In genomic region chr15:58445861-58446260, GRCh38 we compare ENCODE assay signal across 31 cellular contexts. TPM values are rescaled to one million over a fixed set of nuclear protein-coding genes. Genes with fewer than 3 reads are reported as not detected.
"Had no signal": no experiment of that assay in that cellular context is flagged by ENCODE, and none has a peak within 500 bp of the region (broad histone marks: within the 10 kb centered on the region; RNA-seq: fewer than 3 reads in every experiment).

No MANE protein-coding gene starts in this region.

- ATAC-seq: effector memory CD8-positive, alpha-beta T cell; esophagus mucosa; gastrocnemius medialis; heart right ventricle; left colon; left lung; left ventricle myocardium superior; lower lobe of right lung; mucosa of descending colon had no signal

- H3K27me3 ChIP-seq: colonic mucosa, esophagus squamous epithelium, gastrocnemius medialis, heart right ventricle, left lung had no signal

- DNase-seq: colonic mucosa; cortex of kidney; effector CD8-positive, alpha-beta T cell; effector memory CD8-positive, alpha-beta T cell; erythroblast; esophagus squamous epithelium; foreskin fibroblast; foreskin melanocyte; gastrocnemius medialis; glutamatergic neuron; head of caudate nucleus; heart right ventricle; hypothalamus; immature natural killer cell; islet precursor cell; kidney; kidney glomerular epithelial cell; left colon; left lung; left ventricle myocardium superior; lower lobe of right lung; mesenchymal stem cell; mucosa of descending colon; naive B cell had no signal

- H3K4me3 ChIP-seq: colonic mucosa, esophagus squamous epithelium, gastrocnemius medialis, heart right ventricle, left lung, lower lobe of right lung, mucosa of descending colon had no signal

- H3K27ac ChIP-seq: colonic mucosa, epithelial cell of prostate, gastrocnemius medialis, left lung, lower lobe of right lung had no signal

- FAIRE-seq: endometrium, kidney had no signal

- H3K36me3 ChIP-seq: colonic mucosa, esophagus squamous epithelium, gastrocnemius medialis, heart right ventricle, left lung, lower lobe of right lung had no signal

- H3K9me3 ChIP-seq: colonic mucosa, esophagus squamous epithelium, gastrocnemius medialis, heart right ventricle, left lung, lower lobe of right lung, mucosa of descending colon had no signal

RNA-seq across cellular contexts. Expression of gene LIPC, which starts 14.1 kb away (rescaled TPM):
- total RNA-seq: endodermal cell, esophagus mucosa, lung microvascular endothelial cell, mesenteric fat pad, mesothelial cell of epicardium had no signal
